ENCODE assay signal across 1 cellular context in the genomic region with DNA sequence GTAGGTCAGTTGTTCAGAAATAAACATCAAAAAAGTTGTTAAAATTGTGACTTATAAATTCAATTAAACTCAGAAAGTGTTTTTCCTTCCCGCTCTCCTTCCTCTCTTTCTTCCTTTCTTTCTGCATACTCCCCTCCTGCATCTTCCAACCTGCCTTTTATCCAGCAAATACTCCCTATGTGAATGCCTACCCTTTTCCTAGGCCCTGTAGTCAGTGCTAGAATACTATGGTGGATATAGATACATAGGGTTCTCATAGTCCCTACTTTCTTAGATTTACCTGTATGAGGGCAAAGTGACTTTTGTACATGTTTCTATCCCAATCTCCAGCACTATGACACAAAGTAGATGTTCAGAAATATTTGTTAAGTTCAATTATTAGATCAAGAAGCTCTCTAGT.
TF ChIP-seq lines count a peak whose summit lies in the region.

No MANE protein-coding gene starts in this region.

TF ChIP-seq in GM23338, 12 proteins besides CTCF, POLR2A, EP300 and RAD21:
- TF ChIP-seq, protein P1, sequence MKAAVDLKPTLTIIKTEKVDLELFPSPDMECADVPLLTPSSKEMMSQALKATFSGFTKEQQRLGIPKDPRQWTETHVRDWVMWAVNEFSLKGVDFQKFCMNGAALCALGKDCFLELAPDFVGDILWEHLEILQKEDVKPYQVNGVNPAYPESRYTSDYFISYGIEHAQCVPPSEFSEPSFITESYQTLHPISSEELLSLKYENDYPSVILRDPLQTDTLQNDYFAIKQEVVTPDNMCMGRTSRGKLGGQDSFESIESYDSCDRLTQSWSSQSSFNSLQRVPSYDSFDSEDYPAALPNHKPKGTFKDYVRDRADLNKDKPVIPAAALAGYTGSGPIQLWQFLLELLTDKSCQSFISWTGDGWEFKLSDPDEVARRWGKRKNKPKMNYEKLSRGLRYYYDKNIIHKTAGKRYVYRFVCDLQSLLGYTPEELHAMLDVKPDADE (IDR thresholded peaks at IDR 0.05), result no peak
